In genomic region chr12:90979019-90979418, GRCh38 we compare ENCODE assay signal across 1 cellular context.
TF ChIP-seq lines count a peak whose summit lies in the region.

No MANE protein-coding gene starts in this region.

TF ChIP-seq in H1, 55 proteins besides CTCF, POLR2A, EP300 and RAD21:
- TF ChIP-seq YY1 (IDR thresholded peaks at IDR 0.05; ENCODE audit: low read depth, low read length), result no peak
- TF ChIP-seq JUN (IDR thresholded peaks at IDR 0.05; ENCODE audit: low read depth, low read length), result no peak
- no peak for TF ChIP-seq SP4 (IDR thresholded peaks at IDR 0.05; ENCODE audit: low read length)
- TF ChIP-seq SIN3A (conservative IDR thresholded peaks at IDR 0.05 in 1 of 2, IDR thresholded peaks at IDR 0.05 in 1 of 2; ENCODE audit: low read depth in 1 of 2, low read length in 2 of 2), result no peak
- no peak for TF ChIP-seq SIRT6 (IDR thresholded peaks at IDR 0.05; ENCODE audit: low read length)
- TF ChIP-seq CTBP2 (IDR thresholded peaks at IDR 0.05; ENCODE audit: borderline replicate concordance, insufficient read depth, insufficient read length, low read length), result no peak
- TF ChIP-seq EZH2 (IDR thresholded peaks at IDR 0.05; ENCODE audit: low read depth, low read length, severe bottlenecking), result no peak
- no peak for TF ChIP-seq ATF3 (IDR thresholded peaks at IDR 0.05; ENCODE audit: insufficient read depth, low read depth, low read length)
- no peak for TF ChIP-seq TAF7 (optimal IDR thresholded peaks at IDR 0.05; ENCODE audit: borderline replicate concordance, low read depth, low read length)
- no peak for TF ChIP-seq TEAD4 (IDR thresholded peaks at IDR 0.05; ENCODE audit: low read depth, low read length)
- TF ChIP-seq SP1 (IDR thresholded peaks at IDR 0.05; ENCODE audit: low read depth, low read length), result no peak
